8 cellular contexts compared by ENCODE assay signal in genomic region chr19:48993175-48994034, GRCh38. TPM values are rescaled to one million over a fixed set of nuclear protein-coding genes. Genes with fewer than 3 reads are reported as not detected.
DNase-seq lines count a peak whose midpoint lies in the region; ATAC-seq, FAIRE-seq and TF ChIP-seq lines count a peak whose summit lies in the region.

Gene GYS1 (minus strand): TSS chr19:48993309. CDS start chr19:48993112, 197 bp downstream.
Gene RUVBL2 (plus strand): TSS chr19:48993887. CDS start chr19:48993912, 25 bp downstream.

- TF ChIP-seq EP300 in HepG2 (IDR thresholded peaks at IDR 0.05; ENCODE audit: low read depth in 2 of 2, low read length in 2 of 2) (no peak), HepG2 (CRISPR knock-in tag; IDR thresholded peaks at IDR 0.05; ENCODE audit: borderline replicate concordance) (peak; percentile 21; the same call in 1 of the 2 replicates)

- peak within 1 kb of the TSS; percentile 85 for H3K9ac ChIP-seq in HepG2 (ENCODE audit: insufficient read depth, low read depth, low read length)

- BruUV-seq in HepG2 (replicated peaks; lab: Mats Ljungman, UMichigan), result no TSS peak

- DNase-seq in NCI-H748 treated with DMSO at 0.1 percent for 48 hours (lab: John Stamatoyannopoulos, UW) (peak; percentile 99), dermis blood vessel endothelial cell (peak; percentile 99), HepG2 (ENCODE audit: low spot score) (peak; percentile 99)
- peak; percentile 99 for DNase-seq in activated CD4-positive, alpha-beta T cell treated with anti-CD3 and anti-CD28 coated beads, Interleukin-2, amount 50 U/mL, for 4 hours
- peak; percentile 99 for DNase-seq in stimulated activated CD4-positive, alpha-beta T cell treated with anti-CD3 and anti-CD28 coated beads, Interleukin-4, amount 100 ng/mL, for 24 hours

- H3K4me1 ChIP-seq in HepG2 (ENCODE audit: insufficient read depth, low read length), result peaks cover 41% of the 10 kb centered on the region

- H3K9me3 ChIP-seq in HepG2 (ENCODE audit: low read length), result no peaks in the 10 kb centered on the region

- H2AFZ ChIP-seq in HepG2 (ENCODE audit: low read length), result peak within 1 kb of the TSS; percentile 29

- TF ChIP-seq POLR2A in HepG2 (IDR thresholded peaks at IDR 0.05; ENCODE audit: insufficient read depth in 1 of 2, low read depth in 2 of 2, low read length in 2 of 2), result peak; percentile 91 to 98

- intact Hi-C loops in HepG2 (cut with micrococcal nuclease; ENCODE audit: unreplicated experiment), result no loop called here

- 1% methylated on average over 21 of the region's 56 CpGs for WGBS in HepG2 (ENCODE audit: low lambda C conversion rate)

- peak; percentile 50; the same call in 1 of the 2 replicates for TF ChIP-seq RAD21 in HepG2 (CRISPR knock-in tag; IDR thresholded peaks at IDR 0.05)

- POLR2A ChIA-PET in HepG2 (lab: Yijun Ruan, JAX), result interaction anchor here (0.5 to 3.7 kb wide), 35 partner anchors 9 to 683 kb away, joined by 3 to 57 read pairs (median 5); partner anchors contain the start of genes ALDH16A1, BAX, FTL and HRC

- H3K27ac ChIP-seq in C4-2B (peak within 1 kb of the TSS; percentile 92), HepG2 (ENCODE audit: extremely low read length, insufficient read depth, low read length) (peak within 1 kb of the TSS; percentile 80)

- ATAC-seq in GM19351 (IDR thresholded peaks at IDR 0.05; ENCODE audit: unreplicated experiment) (peak; percentile 88), HG03558 (IDR thresholded peaks at IDR 0.05; ENCODE audit: extremely low read depth, unreplicated experiment) (peak; percentile 61), HepG2 (peak; percentile 90)

- peak; percentile 98 for FAIRE-seq in HepG2 (lab: Jason Lieb, UNC)

- no peaks in the 10 kb centered on the region for H4K20me1 ChIP-seq in HepG2 (ENCODE audit: insufficient read depth, low read length)

- TF ChIP-seq CTCF in C4-2B (conservative IDR thresholded peaks at IDR 0.05), result peak; percentile 88
- peak; percentile 93 for TF ChIP-seq CTCF in HepG2 (CRISPR knock-in tag; IDR thresholded peaks at IDR 0.05)

- CTCF ChIA-PET in HepG2 (lab: Yijun Ruan, JAX; ENCODE audit: low intra/inter-chr PET ratio, low total read pairs), result no interaction called here

- in situ Hi-C loops in HepG2 (cut with HindIII; ENCODE audit: extremely low pct_ligation_motif_present, low pct_unique_long_range_greater_than_20kb), result no loop called here

- peak within 1 kb of the TSS; percentile 93 for H3K4me2 ChIP-seq in HepG2 (ENCODE audit: low read depth, low read length)

- H3K79me2 ChIP-seq in HepG2 (ENCODE audit: insufficient read depth, low read length), result peaks cover 59% of the 10 kb centered on the region

- peaks cover 4 to 10% of the 10 kb centered on the region in 2 experiments; a peak in 4 of 5 replicates for H3K36me3 ChIP-seq in HepG2 (replicated peaks in 1 of 2; ENCODE audit: control insufficient read depth in 1 of 2, insufficient read depth in 2 of 2, low read length in 2 of 2)

- peak within 1 kb of the TSS; percentile 90 to 98 (median 98) for H3K4me3 ChIP-seq in HepG2 (replicated peaks in 1 of 3; ENCODE audit: insufficient read depth in 1 of 3, low read depth in 2 of 3, low read length in 3 of 3)

- H3K27me3 ChIP-seq in HepG2 (ENCODE audit: control insufficient read depth in 1 of 2, insufficient read depth in 2 of 2, low read length in 2 of 2), result no peaks in the 10 kb centered on the region; a peak in 1 of 5 replicates

TF ChIP-seq in HepG2, 621 proteins besides CTCF, POLR2A, EP300 and RAD21 (continues in another document):
- TF ChIP-seq ZKSCAN8 (CRISPR knock-in tag; IDR thresholded peaks at IDR 0.05; ENCODE audit: borderline replicate concordance), result 0 out of 2 replicates have a peak, but pooled peaks have one; percentile 62
- 0 out of 2 replicates have a peak, but pooled peaks have one; percentile 52 for TF ChIP-seq ZNF451 (CRISPR knock-in tag; IDR thresholded peaks at IDR 0.05)
- TF ChIP-seq PHB2 (IDR thresholded peaks at IDR 0.05; ENCODE audit: partially characterized antibody), result no peak
- TF ChIP-seq HCFC1 (IDR thresholded peaks at IDR 0.05; ENCODE audit: low read depth, low read length), result peak; percentile 31; the same call in 1 of the 2 replicates
- TF ChIP-seq HDAC2 (CRISPR knock-in tag; IDR thresholded peaks at IDR 0.05), result no peak
- 0 out of 2 replicates have a peak, but pooled peaks have one; percentile 21 for TF ChIP-seq ZNF788 (CRISPR knock-in tag; IDR thresholded peaks at IDR 0.05; ENCODE audit: borderline replicate concordance)
- 0 out of 2 replicates have a peak, but pooled peaks have one; percentile 47 for TF ChIP-seq ZFP1 (CRISPR knock-in tag; IDR thresholded peaks at IDR 0.05)
- TF ChIP-seq YEATS4 (CRISPR knock-in tag; IDR thresholded peaks at IDR 0.05; ENCODE audit: borderline replicate concordance), result peak; percentile 22; the same call in 1 of the 2 replicates
- no peak for TF ChIP-seq ZNF558 (CRISPR knock-in tag; IDR thresholded peaks at IDR 0.05; ENCODE audit: borderline replicate concordance)
- TF ChIP-seq BRD4 (CRISPR knock-in tag; IDR thresholded peaks at IDR 0.05), result no peak
- TF ChIP-seq XRCC5 (optimal IDR thresholded peaks at IDR 0.05; ENCODE audit: low read length), result peak; percentile 94
- no peak for TF ChIP-seq HNRNPL (IDR thresholded peaks at IDR 0.05; ENCODE audit: low read depth, low read length)
- peak; percentile 84; the same call in 1 of the 2 replicates for TF ChIP-seq ZNF414 (CRISPR knock-in tag; IDR thresholded peaks at IDR 0.05)

RNA-seq across cellular contexts. Expression of gene GYS1, which starts in this region (rescaled TPM):
- total RNA-seq in dermis blood vessel endothelial cell (14.8 and 28.8 TPM in 2 replicates), HepG2 (2016; rRNA removed; fragmentation: Illumina TruSeq; extraction: Trizol) (16.4 and 18.4 TPM in 2 replicates)
- total RNA-seq in HepG2 (2016; cell fraction: cytosol; rRNA removed; fragmentation: Illumina TruSeq; extraction: Trizol; ENCODE audit: low read depth), result 5.2 and 5.3 TPM in 2 replicates
- 13.3 and 20.4 TPM in 2 replicates for total RNA-seq in HepG2 (2016; cell fraction: insoluble cytoplasmic fraction; rRNA removed; fragmentation: Illumina TruSeq; extraction: Trizol)
- total RNA-seq in HepG2 (2016; cell fraction: membrane; rRNA removed; fragmentation: Illumina TruSeq; extraction: Trizol), result 4.9 and 5.1 TPM in 2 replicates
- 17.7 and 22.5 TPM in 2 replicates for total RNA-seq in HepG2 (2016; cell fraction: nucleus; rRNA removed; fragmentation: Illumina TruSeq; extraction: Trizol)
- 34.3 and 42.1 TPM in 2 replicates for polyA plus RNA-seq in HepG2 (2011; rRNA removed)
- 15.4 and 24.0 TPM in 2 replicates for polyA plus RNA-seq in HepG2 (2011; cell fraction: cytosol; rRNA removed)
- polyA plus RNA-seq in HepG2 (2011; cell fraction: nucleus; rRNA removed), result 43.8 and 62.9 TPM in 2 replicates
- 10.2 and 20.0 TPM in 2 replicates for polyA plus RNA-seq in HepG2 (2012)
- 1.1 and 1.4 TPM in 2 replicates for polyA plus RNA-seq in HepG2 (2016; cell fraction: cytosol; fragmentation: Illumina TruSeq; extraction: Trizol; ENCODE audit: low read depth)
- 10.8 and 15.0 TPM in 2 replicates for polyA plus RNA-seq in HepG2 (2016; cell fraction: insoluble cytoplasmic fraction; fragmentation: Illumina TruSeq; extraction: Trizol; ENCODE audit: low read depth)
- polyA plus RNA-seq in HepG2 (2016; cell fraction: membrane; fragmentation: Illumina TruSeq; extraction: Trizol; ENCODE audit: low read depth), result 2.9 and 3.5 TPM in 2 replicates
- 28.6 and 30.1 TPM in 2 replicates for polyA plus RNA-seq in HepG2 (2016; cell fraction: nucleus; fragmentation: Illumina TruSeq; extraction: Trizol; ENCODE audit: insufficient read depth, low read depth)
- polyA minus RNA-seq in HepG2 (2011; rRNA and poly(A)+ RNA removed; ENCODE audit: low replicate concordance), result 85.1 and 134 TPM in 2 replicates
- polyA minus RNA-seq in HepG2 (2011; cell fraction: cytosol; rRNA and poly(A)+ RNA removed), result 22.2 and 28.2 TPM in 2 replicates
- polyA minus RNA-seq in HepG2 (2011; cell fraction: nucleus; rRNA and poly(A)+ RNA removed), result 26.5 and 44.0 TPM in 2 replicates

RNA-seq across cellular contexts. Expression of gene RUVBL2, which starts in this region (rescaled TPM):
- total RNA-seq in dermis blood vessel endothelial cell (172 and 278 TPM in 2 replicates), HepG2 (2016; rRNA removed; fragmentation: Illumina TruSeq; extraction: Trizol) (108 and 122 TPM in 2 replicates)
- 42.8 and 44.4 TPM in 2 replicates for total RNA-seq in HepG2 (2016; cell fraction: cytosol; rRNA removed; fragmentation: Illumina TruSeq; extraction: Trizol; ENCODE audit: low read depth)
- 98.2 and 127 TPM in 2 replicates for total RNA-seq in HepG2 (2016; cell fraction: insoluble cytoplasmic fraction; rRNA removed; fragmentation: Illumina TruSeq; extraction: Trizol)
- 53.1 and 56.0 TPM in 2 replicates for total RNA-seq in HepG2 (2016; cell fraction: membrane; rRNA removed; fragmentation: Illumina TruSeq; extraction: Trizol)
- total RNA-seq in HepG2 (2016; cell fraction: nucleus; rRNA removed; fragmentation: Illumina TruSeq; extraction: Trizol), result 57.1 and 62.8 TPM in 2 replicates
- 109 and 120 TPM in 2 replicates for polyA plus RNA-seq in HepG2 (2011; rRNA removed)
- 120 and 188 TPM in 2 replicates for polyA plus RNA-seq in HepG2 (2011; cell fraction: cytosol; rRNA removed)
- polyA plus RNA-seq in HepG2 (2011; cell fraction: nucleus; rRNA removed), result 169 and 241 TPM in 2 replicates
- 71.6 and 76.0 TPM in 2 replicates for polyA plus RNA-seq in HepG2 (2012)
- 38.1 and 42.9 TPM in 2 replicates for polyA plus RNA-seq in HepG2 (2016; cell fraction: cytosol; fragmentation: Illumina TruSeq; extraction: Trizol; ENCODE audit: low read depth)
- 87.8 and 103 TPM in 2 replicates for polyA plus RNA-seq in HepG2 (2016; cell fraction: insoluble cytoplasmic fraction; fragmentation: Illumina TruSeq; extraction: Trizol; ENCODE audit: low read depth)
- polyA plus RNA-seq in HepG2 (2016; cell fraction: membrane; fragmentation: Illumina TruSeq; extraction: Trizol; ENCODE audit: low read depth), result 44.0 and 49.8 TPM in 2 replicates
- 101 and 102 TPM in 2 replicates for polyA plus RNA-seq in HepG2 (2016; cell fraction: nucleus; fragmentation: Illumina TruSeq; extraction: Trizol; ENCODE audit: insufficient read depth, low read depth)
- polyA minus RNA-seq in HepG2 (2011; rRNA and poly(A)+ RNA removed; ENCODE audit: low replicate concordance), result 203 and 355 TPM in 2 replicates
- 65.7 and 86.3 TPM in 2 replicates for polyA minus RNA-seq in HepG2 (2011; cell fraction: cytosol; rRNA and poly(A)+ RNA removed)
- 47.3 and 59.2 TPM in 2 replicates for polyA minus RNA-seq in HepG2 (2011; cell fraction: nucleus; rRNA and poly(A)+ RNA removed)

Comparison
In these comparisons a context has a peak if more than half of its experiments do, and no peak if none do; other contexts are left out.
1. Peak in every context shown above with its lines: DNase-seq, ATAC-seq, H3K4me3 ChIP-seq and H3K27ac ChIP-seq.